In the genomic region with DNA sequence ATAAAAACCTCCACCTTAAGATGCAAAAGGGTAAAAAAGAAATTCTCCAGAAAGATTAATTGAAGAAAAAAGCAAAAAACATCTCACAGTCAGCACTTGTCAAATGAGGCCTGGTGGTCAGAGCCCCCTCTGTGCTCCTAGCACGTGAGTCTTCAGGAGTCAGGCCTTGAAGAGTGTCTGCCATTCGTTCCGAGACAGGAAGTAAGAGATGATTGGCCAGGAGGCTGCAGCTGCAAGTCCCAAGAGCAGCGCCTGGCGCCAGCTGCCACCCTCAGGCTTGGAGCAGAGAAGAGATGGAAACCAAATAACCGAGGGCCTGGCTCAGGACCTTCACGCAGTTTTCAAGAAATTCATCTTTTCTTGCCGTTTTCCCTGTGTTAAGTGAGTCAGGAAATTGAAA, we compare ENCODE assay signal across 1 cellular context.
TF ChIP-seq lines count a peak whose summit lies in the region.

No MANE protein-coding gene starts in this region.

TF ChIP-seq in IMR-90, 13 proteins besides CTCF, POLR2A, EP300 and RAD21:
- TF ChIP-seq MAZ (IDR thresholded peaks at IDR 0.05; ENCODE audit: borderline replicate concordance, low read depth, low read length), result no peak
- TF ChIP-seq RFX5 (IDR thresholded peaks at IDR 0.05; ENCODE audit: low read depth, low read length), result no peak
- no peak for TF ChIP-seq CHD1 (IDR thresholded peaks at IDR 0.05; ENCODE audit: low read depth, low read length)
- TF ChIP-seq, protein P1, sequence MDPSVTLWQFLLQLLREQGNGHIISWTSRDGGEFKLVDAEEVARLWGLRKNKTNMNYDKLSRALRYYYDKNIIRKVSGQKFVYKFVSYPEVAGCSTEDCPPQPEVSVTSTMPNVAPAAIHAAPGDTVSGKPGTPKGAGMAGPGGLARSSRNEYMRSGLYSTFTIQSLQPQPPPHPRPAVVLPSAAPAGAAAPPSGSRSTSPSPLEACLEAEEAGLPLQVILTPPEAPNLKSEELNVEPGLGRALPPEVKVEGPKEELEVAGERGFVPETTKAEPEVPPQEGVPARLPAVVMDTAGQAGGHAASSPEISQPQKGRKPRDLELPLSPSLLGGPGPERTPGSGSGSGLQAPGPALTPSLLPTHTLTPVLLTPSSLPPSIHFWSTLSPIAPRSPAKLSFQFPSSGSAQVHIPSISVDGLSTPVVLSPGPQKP (IDR thresholded peaks at IDR 0.05; ENCODE audit: borderline replicate concordance, low read depth, low read length), result no peak
- no peak for TF ChIP-seq MAFK (IDR thresholded peaks at IDR 0.05; ENCODE audit: low read depth, low read length)
- no peak for TF ChIP-seq NFE2L2 (IDR thresholded peaks at IDR 0.05; ENCODE audit: low read depth, low read length)
- TF ChIP-seq, protein P2, sequence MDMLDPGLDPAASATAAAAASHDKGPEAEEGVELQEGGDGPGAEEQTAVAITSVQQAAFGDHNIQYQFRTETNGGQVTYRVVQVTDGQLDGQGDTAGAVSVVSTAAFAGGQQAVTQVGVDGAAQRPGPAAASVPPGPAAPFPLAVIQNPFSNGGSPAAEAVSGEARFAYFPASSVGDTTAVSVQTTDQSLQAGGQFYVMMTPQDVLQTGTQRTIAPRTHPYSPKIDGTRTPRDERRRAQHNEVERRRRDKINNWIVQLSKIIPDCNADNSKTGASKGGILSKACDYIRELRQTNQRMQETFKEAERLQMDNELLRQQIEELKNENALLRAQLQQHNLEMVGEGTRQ (IDR thresholded peaks at IDR 0.05; ENCODE audit: low read depth, low read length), result no peak
- TF ChIP-seq SMC3 (IDR thresholded peaks at IDR 0.05; ENCODE audit: low read depth, low read length), result no peak
- TF ChIP-seq FOS (IDR thresholded peaks at IDR 0.05; ENCODE audit: low read depth, low read length), result no peak
- no peak for TF ChIP-seq MXI1 (IDR thresholded peaks at IDR 0.05; ENCODE audit: borderline replicate concordance, low read depth, low read length)
- TF ChIP-seq RCOR1 (IDR thresholded peaks at IDR 0.05; ENCODE audit: insufficient replicate concordance, low read length), result no peak
- no peak for TF ChIP-seq CEBPB (IDR thresholded peaks at IDR 0.05; ENCODE audit: low read depth, low read length)
- no peak for TF ChIP-seq BHLHE40 (IDR thresholded peaks at IDR 0.05; ENCODE audit: low read depth, low read length)
TF ChIP-seq in IMR-90: peak in this region for 0.
